23 cellular contexts compared by ENCODE assay signal in genomic region chr14:92946847-92947545, GRCh38. TPM values are rescaled to one million over a fixed set of nuclear protein-coding genes. Genes with fewer than 3 reads are reported as not detected.
A peak's percentile ranks its signal among the peaks of the same experiment; 100 is the strongest.
DNase-seq lines count a peak whose midpoint lies in the region; ATAC-seq and TF ChIP-seq lines count a peak whose summit lies in the region.
"Had no signal": no experiment of that assay in that cellular context is flagged by ENCODE, and none has a peak within 500 bp of the region (broad histone marks: within the 10 kb centered on the region; RNA-seq: fewer than 3 reads in every experiment).

No MANE protein-coding gene starts in this region.

- H3K9me3 ChIP-seq in tibial artery = no peaks in the 10 kb centered on the region
- H3K9me3 ChIP-seq: gastrocnemius medialis, right lobe of liver, SK-N-SH, spleen had no signal

- H3K4me1 Mint-ChIP-seq in IgD-negative memory B cell = peaks cover 2 to 4% (median 2%) of the 10 kb centered on the region in 3 donors
- peaks cover 4% of the 10 kb centered on the region for H3K4me1 Mint-ChIP-seq in central memory CD8-positive, alpha-beta T cell

- TF ChIP-seq CTCF in C4-2B (conservative IDR thresholded peaks at IDR 0.05) (no peak), tibial artery (IDR thresholded peaks at IDR 0.05) (no peak)

- H3K4me1 ChIP-seq in tibial artery = peaks cover 0 to 33% (median 24%) of the 10 kb centered on the region in 4 donors

- no peak for ATAC-seq in central memory CD8-positive, alpha-beta T cell (replicated peaks; ENCODE audit: extremely low read depth, poor library complexity, severe bottlenecking)
- ATAC-seq in GM18498 (IDR thresholded peaks at IDR 0.05; ENCODE audit: unreplicated experiment) (no peak), HG02610 (IDR thresholded peaks at IDR 0.05; ENCODE audit: unreplicated experiment) (no peak)
- ATAC-seq: gastrocnemius medialis had no signal

- no peaks in the 10 kb centered on the region for H3K27me3 Mint-ChIP-seq in IgD-negative memory B cell
- no peaks in the 10 kb centered on the region for H3K27me3 Mint-ChIP-seq in central memory CD8-positive, alpha-beta T cell
- H3K27me3 Mint-ChIP-seq: activated B cell treated with CpG ODN at 0.5 μM for 24 hours had no signal

- H3K27ac ChIP-seq in C4-2B (peak overlapping the region; percentile 81), tibial artery (no peak overlapping the region)
- H3K27ac ChIP-seq: gastrocnemius medialis, parathyroid adenoma, right lobe of liver had no signal

- peak overlapping the region in 2 of 3 donors; percentile 31 to 43 for H3K27ac Mint-ChIP-seq in IgD-negative memory B cell
- peak overlapping the region; percentile 44 for H3K27ac Mint-ChIP-seq in central memory CD8-positive, alpha-beta T cell (ENCODE audit: low read depth)
- H3K27ac Mint-ChIP-seq: activated B cell treated with CpG ODN at 0.5 μM for 24 hours had no signal

- H3K4me3 Mint-ChIP-seq in IgD-negative memory B cell = no peak overlapping the region
- H3K4me3 Mint-ChIP-seq in central memory CD8-positive, alpha-beta T cell = no peak overlapping the region
- H3K4me3 Mint-ChIP-seq: activated B cell treated with CpG ODN at 0.5 μM for 24 hours, neural crest cell had no signal

- H3K4me3 ChIP-seq in tibial artery = no peak overlapping the region
- H3K4me3 ChIP-seq: gastrocnemius medialis, right lobe of liver, spleen had no signal

- H3K36me3 ChIP-seq in tibial artery = peaks cover 26 to 72% (median 59%) of the 10 kb centered on the region in 3 donors
- H3K36me3 ChIP-seq: gastrocnemius medialis had no signal

- no peaks in the 10 kb centered on the region for H3K27me3 ChIP-seq in tibial artery
- H3K27me3 ChIP-seq: gastrocnemius medialis, right lobe of liver, spleen had no signal

- intact Hi-C loops in tibial artery (cut with DNase I; ENCODE audit: low total_unique reads) = no loop called here

- no peak for DNase-seq in central memory CD8-positive, alpha-beta T cell (ENCODE audit: low spot score in 2 of 2)
- DNase-seq in pons (ENCODE audit: low spot score) = peak; percentile 37
- DNase-seq in tibial artery = no peak
- DNase-seq in NCI-H1436 treated with DMSO at 0.1 percent for 48 hours (lab: John Stamatoyannopoulos, UW) = no peak
- DNase-seq: activated B cell treated with CpG ODN at 0.5 μM for 24 hours; activated CD4-positive, alpha-beta T cell treated with anti-CD3 and anti-CD28 coated beads, Interleukin-2, amount 50 U/mL, for 1 hour; activated T-cell treated with anti-CD3 and anti-CD28 coated beads, Interleukin-2, amount 50 U/mL, for 48 hours; central memory CD4-positive, alpha-beta T cell; DMS79 treated with DMSO at 0.1 percent for 48 hours; GDM1; mesenchymal stem cell; NCI-H1694 had no signal

- peaks cover 12% of the 10 kb centered on the region for H3K36me3 Mint-ChIP-seq in IgD-negative memory B cell
- peaks cover 20% of the 10 kb centered on the region for H3K36me3 Mint-ChIP-seq in central memory CD8-positive, alpha-beta T cell (ENCODE audit: insufficient read depth)

- no peaks in the 10 kb centered on the region for H3K9me3 Mint-ChIP-seq in IgD-negative memory B cell
- H3K9me3 Mint-ChIP-seq in central memory CD8-positive, alpha-beta T cell = no peaks in the 10 kb centered on the region
- H3K9me3 Mint-ChIP-seq: activated B cell treated with CpG ODN at 0.5 μM for 24 hours, neural crest cell had no signal

RNA-seq across cellular contexts. Expression of gene CHGA, which starts 24.0 kb away (rescaled TPM):
- 0.44 TPM for polyA plus RNA-seq in IgD-negative memory B cell
- polyA plus RNA-seq: endothelial cell of umbilical vein had no signal
